1 cellular context compared by ENCODE assay signal in the genomic region with DNA sequence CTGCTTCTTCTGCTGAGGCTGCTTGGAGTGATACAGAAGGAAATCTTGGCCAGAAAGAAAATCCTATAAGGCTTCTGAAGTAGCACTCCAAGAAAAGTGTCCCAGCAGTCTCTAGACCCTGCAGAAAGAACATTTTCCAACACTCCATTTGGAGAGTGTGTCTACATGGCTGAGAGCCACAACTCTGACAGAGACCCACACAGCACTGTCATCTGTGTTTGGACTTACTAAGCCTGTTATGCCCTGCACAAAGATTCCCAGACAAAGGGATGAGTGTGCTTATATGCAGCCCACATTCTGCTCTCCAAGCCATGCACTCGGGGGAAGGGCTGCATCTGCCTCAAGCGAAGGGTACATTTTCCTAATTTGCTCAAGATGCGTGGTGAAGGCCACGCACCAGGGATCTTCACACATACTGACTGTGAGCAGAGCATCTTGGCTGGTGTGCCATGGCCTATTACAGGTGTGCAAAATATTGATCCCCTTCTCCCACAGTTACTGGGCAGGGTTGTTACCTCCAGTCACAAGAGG.
TF ChIP-seq lines count a peak whose summit lies in the region.

No MANE protein-coding gene starts in this region.

TF ChIP-seq in K562, 482 proteins besides CTCF, POLR2A, EP300 and RAD21 (continues in another document):
- TF ChIP-seq ZNF253 (CRISPR knock-in tag; conservative IDR thresholded peaks at IDR 0.05): no peak
- no peak for TF ChIP-seq ZNF79 (CRISPR knock-in tag; IDR thresholded peaks at IDR 0.05; ENCODE audit: low read depth)
- TF ChIP-seq EWSR1 (IDR thresholded peaks at IDR 0.05; ENCODE audit: borderline replicate concordance, low read depth, partially characterized antibody): no peak
- TF ChIP-seq KLF6 (CRISPR knock-in tag; IDR thresholded peaks at IDR 0.05; ENCODE audit: borderline replicate concordance): no peak
- TF ChIP-seq ZNF583 (CRISPR knock-in tag; IDR thresholded peaks at IDR 0.05): peak; percentile 67; the same call in 1 of the 2 replicates
- no peak for TF ChIP-seq ZNF668 (CRISPR knock-in tag; IDR thresholded peaks at IDR 0.05)
- no peak for TF ChIP-seq SREBF1 (IDR thresholded peaks at IDR 0.05; ENCODE audit: borderline replicate concordance, low read depth, low read length)
- TF ChIP-seq BRD4 (IDR thresholded peaks at IDR 0.05): no peak
- TF ChIP-seq THRAP3 (IDR thresholded peaks at IDR 0.05; ENCODE audit: borderline replicate concordance): no peak
- no peak for TF ChIP-seq PHF20 (IDR thresholded peaks at IDR 0.05; ENCODE audit: partially characterized antibody)
- TF ChIP-seq ZC3H11A (IDR thresholded peaks at IDR 0.05; ENCODE audit: low read depth, low read length): no peak
- TF ChIP-seq CEBPB (tag; IDR thresholded peaks at IDR 0.05): no peak
- no peak for TF ChIP-seq ZNF551 (CRISPR knock-in tag; IDR thresholded peaks at IDR 0.05)
- TF ChIP-seq, protein P1, sequence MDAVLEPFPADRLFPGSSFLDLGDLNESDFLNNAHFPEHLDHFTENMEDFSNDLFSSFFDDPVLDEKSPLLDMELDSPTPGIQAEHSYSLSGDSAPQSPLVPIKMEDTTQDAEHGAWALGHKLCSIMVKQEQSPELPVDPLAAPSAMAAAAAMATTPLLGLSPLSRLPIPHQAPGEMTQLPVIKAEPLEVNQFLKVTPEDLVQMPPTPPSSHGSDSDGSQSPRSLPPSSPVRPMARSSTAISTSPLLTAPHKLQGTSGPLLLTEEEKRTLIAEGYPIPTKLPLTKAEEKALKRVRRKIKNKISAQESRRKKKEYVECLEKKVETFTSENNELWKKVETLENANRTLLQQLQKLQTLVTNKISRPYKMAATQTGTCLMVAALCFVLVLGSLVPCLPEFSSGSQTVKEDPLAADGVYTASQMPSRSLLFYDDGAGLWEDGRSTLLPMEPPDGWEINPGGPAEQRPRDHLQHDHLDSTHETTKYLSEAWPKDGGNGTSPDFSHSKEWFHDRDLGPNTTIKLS (IDR thresholded peaks at IDR 0.05; ENCODE audit: borderline replicate concordance, low read depth): no peak
- TF ChIP-seq, protein P2, sequence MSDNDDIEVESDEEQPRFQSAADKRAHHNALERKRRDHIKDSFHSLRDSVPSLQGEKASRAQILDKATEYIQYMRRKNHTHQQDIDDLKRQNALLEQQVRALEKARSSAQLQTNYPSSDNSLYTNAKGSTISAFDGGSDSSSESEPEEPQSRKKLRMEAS (CRISPR knock-in tag; IDR thresholded peaks at IDR 0.05): no peak
- TF ChIP-seq ZNF165 (CRISPR knock-in tag; IDR thresholded peaks at IDR 0.05; ENCODE audit: borderline replicate concordance): 0 out of 2 replicates have a peak, but pooled peaks have one; percentile 46
- TF ChIP-seq FUS (optimal IDR thresholded peaks at IDR 0.05; ENCODE audit: low read depth, low read length): no peak
- no peak for TF ChIP-seq ZNF24 (IDR thresholded peaks at IDR 0.05)
- TF ChIP-seq, protein P3, sequence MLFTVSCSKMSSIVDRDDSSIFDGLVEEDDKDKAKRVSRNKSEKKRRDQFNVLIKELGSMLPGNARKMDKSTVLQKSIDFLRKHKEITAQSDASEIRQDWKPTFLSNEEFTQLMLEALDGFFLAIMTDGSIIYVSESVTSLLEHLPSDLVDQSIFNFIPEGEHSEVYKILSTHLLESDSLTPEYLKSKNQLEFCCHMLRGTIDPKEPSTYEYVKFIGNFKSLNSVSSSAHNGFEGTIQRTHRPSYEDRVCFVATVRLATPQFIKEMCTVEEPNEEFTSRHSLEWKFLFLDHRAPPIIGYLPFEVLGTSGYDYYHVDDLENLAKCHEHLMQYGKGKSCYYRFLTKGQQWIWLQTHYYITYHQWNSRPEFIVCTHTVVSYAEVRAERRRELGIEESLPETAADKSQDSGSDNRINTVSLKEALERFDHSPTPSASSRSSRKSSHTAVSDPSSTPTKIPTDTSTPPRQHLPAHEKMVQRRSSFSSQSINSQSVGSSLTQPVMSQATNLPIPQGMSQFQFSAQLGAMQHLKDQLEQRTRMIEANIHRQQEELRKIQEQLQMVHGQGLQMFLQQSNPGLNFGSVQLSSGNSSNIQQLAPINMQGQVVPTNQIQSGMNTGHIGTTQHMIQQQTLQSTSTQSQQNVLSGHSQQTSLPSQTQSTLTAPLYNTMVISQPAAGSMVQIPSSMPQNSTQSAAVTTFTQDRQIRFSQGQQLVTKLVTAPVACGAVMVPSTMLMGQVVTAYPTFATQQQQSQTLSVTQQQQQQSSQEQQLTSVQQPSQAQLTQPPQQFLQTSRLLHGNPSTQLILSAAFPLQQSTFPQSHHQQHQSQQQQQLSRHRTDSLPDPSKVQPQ (CRISPR knock-in tag; IDR thresholded peaks at IDR 0.05; ENCODE audit: borderline replicate concordance): no peak
- TF ChIP-seq, protein P4, sequence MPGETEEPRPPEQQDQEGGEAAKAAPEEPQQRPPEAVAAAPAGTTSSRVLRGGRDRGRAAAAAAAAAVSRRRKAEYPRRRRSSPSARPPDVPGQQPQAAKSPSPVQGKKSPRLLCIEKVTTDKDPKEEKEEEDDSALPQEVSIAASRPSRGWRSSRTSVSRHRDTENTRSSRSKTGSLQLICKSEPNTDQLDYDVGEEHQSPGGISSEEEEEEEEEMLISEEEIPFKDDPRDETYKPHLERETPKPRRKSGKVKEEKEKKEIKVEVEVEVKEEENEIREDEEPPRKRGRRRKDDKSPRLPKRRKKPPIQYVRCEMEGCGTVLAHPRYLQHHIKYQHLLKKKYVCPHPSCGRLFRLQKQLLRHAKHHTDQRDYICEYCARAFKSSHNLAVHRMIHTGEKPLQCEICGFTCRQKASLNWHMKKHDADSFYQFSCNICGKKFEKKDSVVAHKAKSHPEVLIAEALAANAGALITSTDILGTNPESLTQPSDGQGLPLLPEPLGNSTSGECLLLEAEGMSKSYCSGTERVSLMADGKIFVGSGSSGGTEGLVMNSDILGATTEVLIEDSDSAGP (CRISPR knock-in tag; IDR thresholded peaks at IDR 0.05): no peak
- no peak for TF ChIP-seq EGR1 (conservative IDR thresholded peaks at IDR 0.05)
- no peak for TF ChIP-seq EZH2 (IDR thresholded peaks at IDR 0.05; ENCODE audit: borderline replicate concordance, low read depth, low read length)
- peak; percentile 53; the same call in 1 of the 2 replicates for TF ChIP-seq SMAD3 (CRISPR knock-in tag; conservative IDR thresholded peaks at IDR 0.05)
- TF ChIP-seq IFI16 (CRISPR knock-in tag; IDR thresholded peaks at IDR 0.05): peak; percentile 37; the same call in 1 of the 2 replicates
- no peak for TF ChIP-seq BACH1 (tag; IDR thresholded peaks at IDR 0.05)
- TF ChIP-seq ZNF121 (CRISPR knock-in tag; conservative IDR thresholded peaks at IDR 0.05): no peak
- no peak for TF ChIP-seq ZNF766 (CRISPR knock-in tag; conservative IDR thresholded peaks at IDR 0.05)
- no peak for TF ChIP-seq FOXK1 (CRISPR knock-in tag; IDR thresholded peaks at IDR 0.05; ENCODE audit: borderline replicate concordance)
- TF ChIP-seq, protein P5, sequence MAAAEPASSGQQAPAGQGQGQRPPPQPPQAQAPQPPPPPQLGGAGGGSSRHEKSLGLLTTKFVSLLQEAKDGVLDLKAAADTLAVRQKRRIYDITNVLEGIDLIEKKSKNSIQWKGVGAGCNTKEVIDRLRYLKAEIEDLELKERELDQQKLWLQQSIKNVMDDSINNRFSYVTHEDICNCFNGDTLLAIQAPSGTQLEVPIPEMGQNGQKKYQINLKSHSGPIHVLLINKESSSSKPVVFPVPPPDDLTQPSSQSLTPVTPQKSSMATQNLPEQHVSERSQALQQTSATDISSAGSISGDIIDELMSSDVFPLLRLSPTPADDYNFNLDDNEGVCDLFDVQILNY (CRISPR knock-in tag; IDR thresholded peaks at IDR 0.05): no peak
- TF ChIP-seq NR2C2 (CRISPR knock-in tag; IDR thresholded peaks at IDR 0.05): no peak
- peak; percentile 33; the same call in 1 of the 2 replicates for TF ChIP-seq NR2C2 (tag; IDR thresholded peaks at IDR 0.05)
- TF ChIP-seq NR4A1 (CRISPR knock-in tag; IDR thresholded peaks at IDR 0.05): peak; percentile 63; the same call in 1 of the 2 replicates
- TF ChIP-seq NR4A1 (tag; IDR thresholded peaks at IDR 0.05): no peak
- TF ChIP-seq NFRKB (IDR thresholded peaks at IDR 0.05; ENCODE audit: low read depth): no peak
- no peak for TF ChIP-seq SIN3B (IDR thresholded peaks at IDR 0.05; ENCODE audit: low read depth)
- TF ChIP-seq, protein P6, sequence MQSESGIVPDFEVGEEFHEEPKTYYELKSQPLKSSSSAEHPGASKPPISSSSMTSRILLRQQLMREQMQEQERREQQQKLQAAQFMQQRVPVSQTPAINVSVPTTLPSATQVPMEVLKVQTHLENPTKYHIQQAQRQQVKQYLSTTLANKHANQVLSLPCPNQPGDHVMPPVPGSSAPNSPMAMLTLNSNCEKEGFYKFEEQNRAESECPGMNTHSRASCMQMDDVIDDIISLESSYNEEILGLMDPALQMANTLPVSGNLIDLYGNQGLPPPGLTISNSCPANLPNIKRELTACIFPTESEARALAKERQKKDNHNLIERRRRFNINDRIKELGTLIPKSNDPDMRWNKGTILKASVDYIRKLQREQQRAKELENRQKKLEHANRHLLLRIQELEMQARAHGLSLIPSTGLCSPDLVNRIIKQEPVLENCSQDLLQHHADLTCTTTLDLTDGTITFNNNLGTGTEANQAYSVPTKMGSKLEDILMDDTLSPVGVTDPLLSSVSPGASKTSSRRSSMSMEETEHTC (IDR thresholded peaks at IDR 0.05): no peak
- TF ChIP-seq HLTF (IDR thresholded peaks at IDR 0.05): no peak
- no peak for TF ChIP-seq XRCC4 (IDR thresholded peaks at IDR 0.05; ENCODE audit: extremely low read depth, insufficient read depth, insufficient read length)
- TF ChIP-seq, protein P7, sequence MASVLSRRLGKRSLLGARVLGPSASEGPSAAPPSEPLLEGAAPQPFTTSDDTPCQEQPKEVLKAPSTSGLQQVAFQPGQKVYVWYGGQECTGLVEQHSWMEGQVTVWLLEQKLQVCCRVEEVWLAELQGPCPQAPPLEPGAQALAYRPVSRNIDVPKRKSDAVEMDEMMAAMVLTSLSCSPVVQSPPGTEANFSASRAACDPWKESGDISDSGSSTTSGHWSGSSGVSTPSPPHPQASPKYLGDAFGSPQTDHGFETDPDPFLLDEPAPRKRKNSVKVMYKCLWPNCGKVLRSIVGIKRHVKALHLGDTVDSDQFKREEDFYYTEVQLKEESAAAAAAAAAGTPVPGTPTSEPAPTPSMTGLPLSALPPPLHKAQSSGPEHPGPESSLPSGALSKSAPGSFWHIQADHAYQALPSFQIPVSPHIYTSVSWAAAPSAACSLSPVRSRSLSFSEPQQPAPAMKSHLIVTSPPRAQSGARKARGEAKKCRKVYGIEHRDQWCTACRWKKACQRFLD (CRISPR knock-in tag; IDR thresholded peaks at IDR 0.05): peak; percentile 24; the same call in 1 of the 2 replicates
- TF ChIP-seq ILK (tag; IDR thresholded peaks at IDR 0.05; ENCODE audit: borderline replicate concordance, low read depth): no peak
- TF ChIP-seq NR1H2 (CRISPR knock-in tag; IDR thresholded peaks at IDR 0.05): no peak
- no peak for TF ChIP-seq GTF2A2 (tag; IDR thresholded peaks at IDR 0.05)
- TF ChIP-seq ZBTB17 (CRISPR knock-in tag; IDR thresholded peaks at IDR 0.05): 0 out of 2 replicates have a peak, but pooled peaks have one; percentile 38
- TF ChIP-seq ZNF76 (CRISPR knock-in tag; IDR thresholded peaks at IDR 0.05; ENCODE audit: borderline replicate concordance): no peak
- TF ChIP-seq RBFOX2 (IDR thresholded peaks at IDR 0.05; ENCODE audit: low read depth, low read length): no peak
- TF ChIP-seq ELF2 (CRISPR knock-in tag; IDR thresholded peaks at IDR 0.05): no peak
- no peak for TF ChIP-seq XRCC5 (IDR thresholded peaks at IDR 0.05; ENCODE audit: low read depth, low read length)
- peak; percentile 27; the same call in 1 of the 2 replicates for TF ChIP-seq DMBX1 (CRISPR knock-in tag; IDR thresholded peaks at IDR 0.05; ENCODE audit: borderline replicate concordance)
- TF ChIP-seq, protein P8, sequence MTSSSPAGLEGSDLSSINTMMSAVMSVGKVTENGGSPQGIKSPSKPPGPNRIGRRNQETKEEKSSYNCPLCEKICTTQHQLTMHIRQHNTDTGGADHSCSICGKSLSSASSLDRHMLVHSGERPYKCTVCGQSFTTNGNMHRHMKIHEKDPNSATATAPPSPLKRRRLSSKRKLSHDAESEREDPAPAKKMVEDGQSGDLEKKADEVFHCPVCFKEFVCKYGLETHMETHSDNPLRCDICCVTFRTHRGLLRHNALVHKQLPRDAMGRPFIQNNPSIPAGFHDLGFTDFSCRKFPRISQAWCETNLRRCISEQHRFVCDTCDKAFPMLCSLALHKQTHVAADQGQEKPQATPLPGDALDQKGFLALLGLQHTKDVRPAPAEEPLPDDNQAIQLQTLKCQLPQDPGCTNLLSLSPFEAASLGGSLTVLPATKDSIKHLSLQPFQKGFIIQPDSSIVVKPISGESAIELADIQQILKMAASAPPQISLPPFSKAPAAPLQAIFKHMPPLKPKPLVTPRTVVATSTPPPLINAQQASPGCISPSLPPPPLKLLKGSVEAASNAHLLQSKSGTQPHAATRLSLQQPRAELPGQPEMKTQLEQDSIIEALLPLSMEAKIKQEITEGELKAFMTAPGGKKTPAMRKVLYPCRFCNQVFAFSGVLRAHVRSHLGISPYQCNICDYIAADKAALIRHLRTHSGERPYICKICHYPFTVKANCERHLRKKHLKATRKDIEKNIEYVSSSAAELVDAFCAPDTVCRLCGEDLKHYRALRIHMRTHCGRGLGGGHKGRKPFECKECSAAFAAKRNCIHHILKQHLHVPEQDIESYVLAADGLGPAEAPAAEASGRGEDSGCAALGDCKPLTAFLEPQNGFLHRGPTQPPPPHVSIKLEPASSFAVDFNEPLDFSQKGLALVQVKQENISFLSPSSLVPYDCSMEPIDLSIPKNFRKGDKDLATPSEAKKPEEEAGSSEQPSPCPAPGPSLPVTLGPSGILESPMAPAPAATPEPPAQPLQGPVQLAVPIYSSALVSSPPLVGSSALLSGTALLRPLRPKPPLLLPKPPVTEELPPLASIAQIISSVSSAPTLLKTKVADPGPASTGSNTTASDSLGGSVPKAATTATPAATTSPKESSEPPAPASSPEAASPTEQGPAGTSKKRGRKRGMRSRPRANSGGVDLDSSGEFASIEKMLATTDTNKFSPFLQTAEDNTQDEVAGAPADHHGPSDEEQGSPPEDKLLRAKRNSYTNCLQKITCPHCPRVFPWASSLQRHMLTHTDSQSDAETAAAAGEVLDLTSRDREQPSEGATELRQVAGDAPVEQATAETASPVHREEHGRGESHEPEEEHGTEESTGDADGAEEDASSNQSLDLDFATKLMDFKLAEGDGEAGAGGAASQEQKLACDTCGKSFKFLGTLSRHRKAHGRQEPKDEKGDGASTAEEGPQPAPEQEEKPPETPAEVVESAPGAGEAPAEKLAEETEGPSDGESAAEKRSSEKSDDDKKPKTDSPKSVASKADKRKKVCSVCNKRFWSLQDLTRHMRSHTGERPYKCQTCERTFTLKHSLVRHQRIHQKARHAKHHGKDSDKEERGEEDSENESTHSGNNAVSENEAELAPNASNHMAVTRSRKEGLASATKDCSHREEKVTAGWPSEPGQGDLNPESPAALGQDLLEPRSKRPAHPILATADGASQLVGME (CRISPR knock-in tag; IDR thresholded peaks at IDR 0.05): peak; percentile 37; the same call in 1 of the 2 replicates
- no peak for TF ChIP-seq ELF1 (tag; IDR thresholded peaks at IDR 0.05)
- TF ChIP-seq POLR3G (IDR thresholded peaks at IDR 0.05; ENCODE audit: extremely low read depth, insufficient read length, insufficient replicate concordance): no peak
- no peak for TF ChIP-seq CREM (IDR thresholded peaks at IDR 0.05; ENCODE audit: low read depth)
- TF ChIP-seq PPARD (CRISPR knock-in tag; IDR thresholded peaks at IDR 0.05): 0 out of 2 replicates have a peak, but pooled peaks have one; percentile 8
- no peak for TF ChIP-seq ZNF146 (CRISPR knock-in tag; IDR thresholded peaks at IDR 0.05; ENCODE audit: unreplicated experiment)
- no peak for TF ChIP-seq HNRNPUL1 (IDR thresholded peaks at IDR 0.05; ENCODE audit: low read length)
- no peak for TF ChIP-seq ZFP36 (IDR thresholded peaks at IDR 0.05; ENCODE audit: low read depth, low read length, partially characterized antibody)
- no peak for TF ChIP-seq MAFF (IDR thresholded peaks at IDR 0.05; ENCODE audit: low read length)
- 0 out of 2 replicates have a peak, but pooled peaks have one; percentile 21 for TF ChIP-seq ZNF589 (CRISPR knock-in tag; IDR thresholded peaks at IDR 0.05; ENCODE audit: low read depth)
